In genomic region chr9:82560457-82560904, GRCh38 we compare ENCODE assay signal across 20 cellular contexts.
DNase-seq lines count a peak whose midpoint lies in the region; ATAC-seq and TF ChIP-seq lines count a peak whose summit lies in the region.
"Had no signal": no experiment of that assay in that cellular context is flagged by ENCODE, and none has a peak within 500 bp of the region (broad histone marks: within the 10 kb centered on the region; RNA-seq: fewer than 3 reads in every experiment).

No MANE protein-coding gene starts in this region.

- H3K27me3 Mint-ChIP-seq in Caco-2 (ENCODE audit: insufficient read depth, unreplicated experiment) (no peaks in the 10 kb centered on the region), HFFc6 (ENCODE audit: insufficient read depth) (peaks cover 2% of the 10 kb centered on the region; the same call in 1 of the 2 replicates)
- H3K27me3 Mint-ChIP-seq: activated naive CD8-positive, alpha-beta T cell; activated T-cell treated with anti-CD3 and anti-CD28 coated beads, Interleukin-2, amount 50 U/mL, for 24 hours had no signal

- DNase-seq in Caco-2, result peak; percentile 18 to 31
- peak; percentile 90 for DNase-seq in NCI-H1417 treated with DMSO at 0.1 percent for 48 hours (lab: John Stamatoyannopoulos, UW)
- DNase-seq in NCI-H774 (lab: John Stamatoyannopoulos, UW), result peak; percentile 84
- peak; percentile 56 for DNase-seq in lower lobe of right lung
- no peak for DNase-seq in HFFc6
- no peak for DNase-seq in CD1c-positive myeloid dendritic cell (ENCODE audit: extremely low spot score)
- DNase-seq: activated CD4-positive, alpha-beta T cell treated with anti-CD3 and anti-CD28 coated beads, Interleukin-2, amount 50 U/mL, for 4 hours; activated T-cell treated with anti-CD3 and anti-CD28 coated beads, Interleukin-2, amount 50 U/mL, for 24 hours; brain microvascular endothelial cell; GDM1; glutamatergic neuron; GOT3; kidney; NCI-H446 treated with DMSO at 0.1 percent for 48 hours; sigmoid colon had no signal

- no peak overlapping the region for H3K4me3 Mint-ChIP-seq in Caco-2 (ENCODE audit: unreplicated experiment)
- H3K4me3 Mint-ChIP-seq in HFFc6, result no peak overlapping the region
- H3K4me3 Mint-ChIP-seq: activated naive CD8-positive, alpha-beta T cell; activated T-cell treated with anti-CD3 and anti-CD28 coated beads, Interleukin-2, amount 50 U/mL, for 24 hours had no signal

- H3K9me3 ChIP-seq in Caco-2 (no peaks in the 10 kb centered on the region), lower lobe of right lung (no peaks in the 10 kb centered on the region)
- H3K9me3 ChIP-seq: sigmoid colon, suprapubic skin had no signal

- intact Hi-C loops in Caco-2 (cut with micrococcal nuclease; ENCODE audit: unreplicated experiment) (no loop called here), lower lobe of right lung (cut with DNase I) (no loop called here)

- POLR2A ChIA-PET in Caco-2 (lab: Charles Lee), result no interaction called here

- H3K4me1 Mint-ChIP-seq in Caco-2 (ENCODE audit: low read depth, unreplicated experiment), result no peaks in the 10 kb centered on the region
- no peaks in the 10 kb centered on the region for H3K4me1 Mint-ChIP-seq in HFFc6 (ENCODE audit: low read depth)

- H3K4me1 ChIP-seq in Caco-2 (no peaks in the 10 kb centered on the region), lower lobe of right lung (no peaks in the 10 kb centered on the region)

- H3K36me3 Mint-ChIP-seq in Caco-2 (ENCODE audit: insufficient read depth, unreplicated experiment) (no peaks in the 10 kb centered on the region), HFFc6 (ENCODE audit: low read depth) (no peaks in the 10 kb centered on the region)
- H3K36me3 Mint-ChIP-seq: activated naive CD8-positive, alpha-beta T cell had no signal

- TF ChIP-seq POLR2A in GM18505 (IDR thresholded peaks at IDR 0.05; ENCODE audit: borderline replicate concordance, extremely low read depth, insufficient read depth, insufficient read length), result no peak

- H3K9me3 Mint-ChIP-seq in Caco-2 (ENCODE audit: unreplicated experiment) (no peaks in the 10 kb centered on the region), HFFc6 (no peaks in the 10 kb centered on the region; the same call in 1 of the 2 replicates)

- no peaks in the 10 kb centered on the region for H3K27me3 ChIP-seq in Caco-2 (replicated peaks; ENCODE audit: control insufficient read depth, insufficient read depth, low read length)
- no peaks in the 10 kb centered on the region for H3K27me3 ChIP-seq in lower lobe of right lung (ENCODE audit: low read depth)
- H3K27me3 ChIP-seq: brain microvascular endothelial cell, sigmoid colon, suprapubic skin had no signal

- H3K27ac Mint-ChIP-seq in Caco-2 (ENCODE audit: unreplicated experiment) (no peak overlapping the region), HFFc6 (no peak overlapping the region)
- H3K27ac Mint-ChIP-seq: activated naive CD8-positive, alpha-beta T cell; activated T-cell treated with anti-CD3 and anti-CD28 coated beads, Interleukin-2, amount 50 U/mL, for 24 hours had no signal

- CTCF ChIA-PET in Caco-2 (lab: Charles Lee), result no interaction called here

- H3K36me3 ChIP-seq in Caco-2 (ENCODE audit: control insufficient read depth, insufficient read depth, low read length), result no peaks in the 10 kb centered on the region
- no peaks in the 10 kb centered on the region for H3K36me3 ChIP-seq in lower lobe of right lung
- H3K36me3 ChIP-seq: brain microvascular endothelial cell, sigmoid colon, suprapubic skin had no signal

- H3K4me3 ChIP-seq in Caco-2 (ENCODE audit: low read depth, low read length) (no peak overlapping the region), lower lobe of right lung (no peak overlapping the region)
- H3K4me3 ChIP-seq: sigmoid colon, suprapubic skin had no signal

- TF ChIP-seq CTCF in Caco-2 (IDR thresholded peaks at IDR 0.05; ENCODE audit: insufficient read depth in 1 of 2, low read depth in 1 of 2, low read length in 1 of 2, severe bottlenecking in 1 of 2, unreplicated experiment in 1 of 2), result no peak
- TF ChIP-seq CTCF in lower lobe of right lung (IDR thresholded peaks at IDR 0.05), result no peak
- no peak for TF ChIP-seq CTCF in HFFc6 (IDR thresholded peaks at IDR 0.05)

- peak overlapping the region; percentile 37 for H3K27ac ChIP-seq in lower lobe of right lung
- H3K27ac ChIP-seq: brain microvascular endothelial cell, sigmoid colon, suprapubic skin had no signal

- ATAC-seq in lower lobe of right lung (peak; percentile 93 to 94), GM21390 (IDR thresholded peaks at IDR 0.05; ENCODE audit: unreplicated experiment) (no peak), GM18505 (IDR thresholded peaks at IDR 0.05; ENCODE audit: unreplicated experiment) (no peak)
- ATAC-seq: esophagus mucosa had no signal

- no TSS peak for BruUV-seq in Caco-2 (replicated peaks; lab: Mats Ljungman, UMichigan)

Comparison
In these comparisons a context has a peak if more than half of its experiments do, and no peak if none do; other contexts are left out.
1. DNase-seq: peak in Caco-2 (2 of 2), NCI-H1417 treated with DMSO at 0.1 percent for 48 hours (single experiment), NCI-H774 (single experiment) and lower lobe of right lung (single experiment); none in HFFc6 (single experiment) and CD1c-positive myeloid dendritic cell (single experiment).
2. ATAC-seq: peak in lower lobe of right lung (2 of 2); none in GM21390 (single experiment) and GM18505 (single experiment).